In genomic region chr2:37764108-37764507, GRCh38 we compare ENCODE assay signal across 16 cellular contexts.
DNase-seq lines count a peak whose midpoint lies in the region; ATAC-seq, FAIRE-seq and TF ChIP-seq lines count a peak whose summit lies in the region.
"Had no signal": no experiment of that assay in that cellular context is flagged by ENCODE, and none has a peak within 500 bp of the region (broad histone marks: within the 10 kb centered on the region; RNA-seq: fewer than 3 reads in every experiment).

No MANE protein-coding gene starts in this region.

- H3K27ac ChIP-seq in mammary epithelial cell (ENCODE audit: insufficient read depth, low read depth, low read length): no peak overlapping the region
- no peak overlapping the region for H3K27ac ChIP-seq in K562 (ENCODE audit: extremely low read depth, low read depth, low read length)
- peak overlapping the region; percentile 86 for H3K27ac ChIP-seq in osteoblast (ENCODE audit: low read depth, low read length)
- H3K27ac ChIP-seq in Karpas-422 (ENCODE audit: low read length): no peak overlapping the region
- H3K27ac ChIP-seq: PC-9 had no signal

- dilution Hi-C loops in mammary epithelial cell (cut with HindIII; ENCODE audit: low sequenced_read_pairs): no loop called here

- H3K79me2 ChIP-seq in mammary epithelial cell (ENCODE audit: insufficient read depth, low read length): no peaks in the 10 kb centered on the region
- no peaks in the 10 kb centered on the region for H3K79me2 ChIP-seq in K562 (ENCODE audit: control insufficient read depth, insufficient read depth, low read length)
- no peaks in the 10 kb centered on the region for H3K79me2 ChIP-seq in osteoblast (ENCODE audit: insufficient read depth, low read length)
- H3K79me2 ChIP-seq in Karpas-422 (ENCODE audit: low read length): no peaks in the 10 kb centered on the region

- TF ChIP-seq CTCF in MCF 10A (IDR thresholded peaks at IDR 0.05; ENCODE audit: unreplicated experiment) (no peak), mammary epithelial cell (conservative IDR thresholded peaks at IDR 0.05 in 1 of 2, IDR thresholded peaks at IDR 0.05 in 1 of 2; ENCODE audit: extremely low read depth in 1 of 2, insufficient read depth in 1 of 2, low read depth in 1 of 2, low read length in 2 of 2) (no peak), K562 (IDR thresholded peaks at IDR 0.05 in 2 of 3, conservative IDR thresholded peaks at IDR 0.05 in 1 of 3; ENCODE audit: insufficient read depth in 2 of 3, low read depth in 1 of 3, low read length in 3 of 3) (no peak), osteoblast (IDR thresholded peaks at IDR 0.05; ENCODE audit: extremely low read depth, low read depth, low read length) (no peak), GM13976 (IDR thresholded peaks at IDR 0.05; ENCODE audit: borderline replicate concordance, control extremely low read depth, extremely low read depth, insufficient read depth, missing control alignments) (no peak)

- no peak for FAIRE-seq in K562 (lab: Jason Lieb, UNC)
- FAIRE-seq: GM12878, HepG2 had no signal

- POLR2A ChIA-PET in MCF 10A (lab: Yijun Ruan, JAX): no interaction called here
- POLR2A ChIA-PET in K562 (lab: Yijun Ruan, JAX): no interaction called here

- in situ Hi-C loops in mammary epithelial cell (cut with MboI; ENCODE audit: low sequenced_read_pairs in 2 of 2): no loop called here
- in situ Hi-C loops in K562 (cut with MboI): no loop called here
- in situ Hi-C loops in GM13976 (cut with MboI; ENCODE audit: low sequenced_read_pairs, unreplicated experiment): no loop called here

- H2AFZ ChIP-seq in mammary epithelial cell (ENCODE audit: low read depth, low read length) (no peak overlapping the region), K562 (ENCODE audit: low read depth, low read length) (no peak overlapping the region), osteoblast (ENCODE audit: low read length) (no peak overlapping the region), Karpas-422 (ENCODE audit: low read length) (no peak overlapping the region)
- H2AFZ ChIP-seq: PC-9 had no signal

- peaks cover 21% of the 10 kb centered on the region for H3K4me1 ChIP-seq in mammary epithelial cell (ENCODE audit: insufficient read depth, low read length)
- H3K4me1 ChIP-seq in K562 (replicated peaks in 1 of 2; ENCODE audit: control insufficient read depth in 2 of 2, insufficient read depth in 2 of 2, low read length in 2 of 2): no peaks in the 10 kb centered on the region
- H3K4me1 ChIP-seq in osteoblast (ENCODE audit: insufficient read depth, low read length): peaks cover 51% of the 10 kb centered on the region
- no peaks in the 10 kb centered on the region for H3K4me1 ChIP-seq in Karpas-422 (ENCODE audit: low read length)

- no peak overlapping the region for H3K4me3 Mint-ChIP-seq in MCF 10A (ENCODE audit: unreplicated experiment)

- H3K9ac ChIP-seq in mammary epithelial cell (ENCODE audit: insufficient read depth, low read length) (no peak overlapping the region), K562 (ENCODE audit: insufficient read depth in 1 of 2, low read depth in 2 of 2, low read length in 2 of 2) (no peak overlapping the region), Karpas-422 (ENCODE audit: low read length) (no peak overlapping the region)

- H3K9me1 ChIP-seq in K562 (ENCODE audit: control insufficient read depth, insufficient read depth, low read length): no peaks in the 10 kb centered on the region

- intact Hi-C loops in MCF 10A (cut with micrococcal nuclease): no loop called here
- intact Hi-C loops in mammary epithelial cell (cut with micrococcal nuclease): no loop called here
- intact Hi-C loops in K562 (cut with micrococcal nuclease): no loop called here

- TF ChIP-seq EP300 in K562 (IDR thresholded peaks at IDR 0.05; ENCODE audit: low read length): no peak

- peaks cover 32% of the 10 kb centered on the region for H3K4me1 Mint-ChIP-seq in MCF 10A (ENCODE audit: insufficient read depth, unreplicated experiment)

- H3K4me3 ChIP-seq in mammary epithelial cell (replicated peaks in 1 of 3; ENCODE audit: insufficient read depth in 1 of 3, low read depth in 2 of 3, low read length in 3 of 3) (no peak overlapping the region), K562 (no peak overlapping the region), osteoblast (ENCODE audit: insufficient read depth, low read length) (no peak overlapping the region), Karpas-422 (ENCODE audit: low read length) (no peak overlapping the region)
- H3K4me3 ChIP-seq: GM12878, PC-9 had no signal

- H3K9me3 Mint-ChIP-seq in MCF 10A (ENCODE audit: unreplicated experiment): no peaks in the 10 kb centered on the region

- H3K27me3 Mint-ChIP-seq in MCF 10A (ENCODE audit: insufficient read depth, unreplicated experiment): no peaks in the 10 kb centered on the region

- no peaks in the 10 kb centered on the region for H3K36me3 Mint-ChIP-seq in MCF 10A (ENCODE audit: insufficient read depth, unreplicated experiment)

- H3K27me3 ChIP-seq in mammary epithelial cell (ENCODE audit: insufficient read depth, low read length) (no peaks in the 10 kb centered on the region), K562 (ENCODE audit: control insufficient read depth in 2 of 2, insufficient read depth in 2 of 2, low read length in 2 of 2) (no peaks in the 10 kb centered on the region), osteoblast (ENCODE audit: insufficient read depth, low read length) (no peaks in the 10 kb centered on the region), Karpas-422 (ENCODE audit: low read length) (no peaks in the 10 kb centered on the region)

- ATAC-seq in K562: no peak
- ATAC-seq: GM12878, HepG2 had no signal

- TF ChIP-seq POLR2A in K562 (conservative IDR thresholded peaks at IDR 0.05): no peak

- BruUV-seq in MCF 10A (replicated peaks; lab: Mats Ljungman, UMichigan) (no TSS peak), mammary epithelial cell (replicated peaks; lab: Mats Ljungman, UMichigan) (no TSS peak), K562 (replicated peaks; lab: Mats Ljungman, UMichigan) (no TSS peak)

- H3K4me2 ChIP-seq in mammary epithelial cell (ENCODE audit: insufficient read depth, low read depth, low read length): no peak overlapping the region
- H3K4me2 ChIP-seq in K562 (ENCODE audit: insufficient read depth, low read length): no peak overlapping the region
- H3K4me2 ChIP-seq in osteoblast (ENCODE audit: insufficient read depth, low read length): no peak overlapping the region
- no peak overlapping the region for H3K4me2 ChIP-seq in Karpas-422 (ENCODE audit: low read depth, low read length, poor library complexity, severe bottlenecking)
- H3K4me2 ChIP-seq: PC-9 had no signal

- 100% methylated on average over 2 of the region's 2 CpGs for WGBS in mammary epithelial cell (ENCODE audit: low coverage, missing lambda C conversion rate)
- WGBS in K562 (ENCODE audit: insufficient coverage, low coverage, missing lambda C conversion rate): 0% methylated on average over 2 of the region's 2 CpGs

- peak overlapping the region; percentile 40 for H3K27ac Mint-ChIP-seq in MCF 10A (ENCODE audit: low read depth, unreplicated experiment)

- CTCF ChIA-PET in MCF 10A (lab: Yijun Ruan, JAX): interaction anchor here (0.5 kb wide), 1 partner anchor 12 kb away, joined by 3 read pairs; no protein-coding TSS in a partner anchor
- CTCF ChIA-PET in mammary epithelial cell (lab: Charles Lee; ENCODE audit: low non-redundant PET): no interaction called here
- CTCF ChIA-PET in K562 (lab: Yijun Ruan, JAX; ENCODE audit: low intra/inter-chr PET ratio): no interaction called here

- H3K36me3 ChIP-seq in mammary epithelial cell (ENCODE audit: insufficient read depth, low read length) (no peaks in the 10 kb centered on the region), K562 (ENCODE audit: control insufficient read depth, insufficient read depth, low read length) (no peaks in the 10 kb centered on the region), osteoblast (ENCODE audit: insufficient read depth, low read length) (no peaks in the 10 kb centered on the region), Karpas-422 (ENCODE audit: insufficient read depth, low read length) (no peaks in the 10 kb centered on the region)

- no peaks in the 10 kb centered on the region for H3K9me3 ChIP-seq in mammary epithelial cell (replicated peaks; ENCODE audit: insufficient read depth, low read length)
- no peaks in the 10 kb centered on the region for H3K9me3 ChIP-seq in K562 (replicated peaks; ENCODE audit: control insufficient read depth, insufficient read depth, low read depth, low read length)
- no peaks in the 10 kb centered on the region for H3K9me3 ChIP-seq in osteoblast (ENCODE audit: low read depth, low read length)
- no peaks in the 10 kb centered on the region for H3K9me3 ChIP-seq in Karpas-422 (ENCODE audit: low read length)

- H4K20me1 ChIP-seq in mammary epithelial cell (ENCODE audit: insufficient read depth, low read length) (no peaks in the 10 kb centered on the region), K562 (replicated peaks; ENCODE audit: control insufficient read depth, insufficient read depth, low read length) (no peaks in the 10 kb centered on the region), osteoblast (ENCODE audit: insufficient read depth, low read length) (no peaks in the 10 kb centered on the region), Karpas-422 (ENCODE audit: insufficient read depth, low read depth, low read length) (no peaks in the 10 kb centered on the region)

- DNase-seq in MCF 10A (ENCODE audit: unreplicated experiment) (no peak), mammary epithelial cell (no peak), K562 (ENCODE audit: extremely low read depth in 1 of 4, low spot score in 3 of 4) (peak in 1 of 4 experiments; percentile 6), osteoblast (ENCODE audit: insufficient read length, low spot score, missing footprints) (no peak), GM13976 (ENCODE audit: low spot score) (no peak), cerebellum (ENCODE audit: low spot score) (no peak), Karpas-422 (no peak), SHP77 treated with DMSO at 0.1 percent for 48 hours (lab: John Stamatoyannopoulos, UW) (no peak)
- DNase-seq: 8988T, C1 segment of cervical spinal cord, GDM1, NCI-H187 treated with DMSO at 0.1 percent for 48 hours, NCI-H2171, PC-9 had no signal

- TF ChIP-seq RAD21 in K562 (CRISPR knock-in tag; conservative IDR thresholded peaks at IDR 0.05 in 1 of 2, IDR thresholded peaks at IDR 0.05 in 1 of 2): no peak

- H3K9me2 ChIP-seq in Karpas-422 (replicated peaks; ENCODE audit: insufficient read depth, low read length): no peaks in the 10 kb centered on the region

TF ChIP-seq in K562, 482 proteins besides CTCF, POLR2A, EP300 and RAD21 (continues in another document):
- TF ChIP-seq, protein P1, sequence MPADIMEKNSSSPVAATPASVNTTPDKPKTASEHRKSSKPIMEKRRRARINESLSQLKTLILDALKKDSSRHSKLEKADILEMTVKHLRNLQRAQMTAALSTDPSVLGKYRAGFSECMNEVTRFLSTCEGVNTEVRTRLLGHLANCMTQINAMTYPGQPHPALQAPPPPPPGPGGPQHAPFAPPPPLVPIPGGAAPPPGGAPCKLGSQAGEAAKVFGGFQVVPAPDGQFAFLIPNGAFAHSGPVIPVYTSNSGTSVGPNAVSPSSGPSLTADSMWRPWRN (IDR thresholded peaks at IDR 0.05; ENCODE audit: low read depth): no peak
- TF ChIP-seq MEIS2 (IDR thresholded peaks at IDR 0.05; ENCODE audit: partially characterized antibody) (peak; percentile 29), ZNF146 (CRISPR knock-in tag; IDR thresholded peaks at IDR 0.05; ENCODE audit: unreplicated experiment) (no peak), ZNF143 (CRISPR knock-in tag; IDR thresholded peaks at IDR 0.05) (no peak), PRPF4 (IDR thresholded peaks at IDR 0.05; ENCODE audit: insufficient read depth, low read depth, low read length, poor library complexity, severe bottlenecking) (no peak)
